In the genomic region with DNA sequence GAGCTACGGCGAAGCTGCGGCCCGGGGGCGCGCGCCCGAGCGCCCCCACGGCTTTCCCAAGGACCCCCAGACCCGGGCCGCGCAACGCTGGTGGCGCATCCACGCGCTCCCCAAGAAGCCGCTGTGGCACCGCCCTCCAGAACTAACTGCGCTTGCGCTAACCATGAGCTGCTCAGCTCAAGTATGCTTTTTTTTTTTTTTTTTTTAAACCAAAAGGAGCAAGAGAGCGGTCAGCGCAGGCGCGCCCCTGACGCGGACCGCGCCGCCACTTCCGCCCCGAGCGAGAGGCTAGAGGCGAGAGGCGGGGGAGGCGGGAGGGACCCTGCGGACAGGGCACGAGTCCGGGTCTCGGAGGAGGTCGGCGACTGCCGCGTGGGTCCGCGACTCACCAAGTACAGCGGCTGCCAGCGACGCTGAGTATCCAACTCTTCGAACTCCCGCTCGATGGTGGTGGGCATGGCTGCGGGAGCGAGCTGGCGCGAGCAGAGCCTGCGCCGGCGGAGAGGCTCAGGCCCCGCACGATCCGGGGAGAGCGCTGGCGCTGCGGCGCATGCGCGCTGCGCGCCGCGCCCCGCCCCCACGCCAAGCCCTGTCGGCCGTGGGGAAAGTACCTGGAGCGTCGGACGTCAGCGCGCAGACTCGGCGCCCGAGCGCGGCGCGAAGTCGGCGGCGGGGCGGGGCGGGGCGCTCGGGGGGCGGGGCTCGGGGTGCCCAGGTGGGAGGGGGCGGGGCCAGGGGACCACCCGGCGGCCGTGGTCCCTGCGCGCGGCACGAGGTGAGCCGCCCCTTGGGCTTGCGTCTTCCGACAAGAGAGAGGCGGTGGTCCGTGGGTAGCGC, we compare ENCODE assay signal across 8 cellular contexts. TPM values are rescaled to one million over a fixed set of nuclear protein-coding genes. Genes with fewer than 3 reads are reported as not detected.
DNase-seq lines count a peak whose midpoint lies in the region; ATAC-seq and TF ChIP-seq lines count a peak whose summit lies in the region.

Gene PTPN2 (minus strand): TSS at position 554 of the 837 bp plus-strand sequence. CDS start 96 bp downstream, at position 458.

- peak; percentile 79 for DNase-seq in NCI-H1694 treated with DMSO at 0.1 percent for 48 hours (lab: John Stamatoyannopoulos, UW)
- peak; percentile 93 for DNase-seq in amniotic stem cell (lab: John Stamatoyannopoulos, UW)
- peak; percentile 96 for DNase-seq in left cardiac atrium
- peak; percentile 92 for DNase-seq in prostate gland (ENCODE audit: low spot score)
- DNase-seq in ureter (ENCODE audit: low spot score): peak; percentile 94

- H3K36me3 ChIP-seq in prostate gland: no peaks in the 10 kb centered on the region

- under 1% methylated on average over 60 of the region's 111 CpGs for WGBS in prostate gland

- peak within 1 kb of the TSS; percentile 96 for H3K27ac Mint-ChIP-seq in T-helper 1 cell treated with Interleukin-12 subunit alpha and Interleukin-12 subunit beta and Interleukin-4 antibody, amounts not matched to agents 30 μg/mL and 1 μg/mL, for 36 hours

- H3K36me3 Mint-ChIP-seq in T-helper 1 cell treated with Interleukin-12 subunit alpha and Interleukin-12 subunit beta and Interleukin-4 antibody, amounts not matched to agents 30 μg/mL and 1 μg/mL, for 36 hours (ENCODE audit: low read depth): peaks cover 15% of the 10 kb centered on the region

- H3K4me1 Mint-ChIP-seq in T-helper 1 cell treated with Interleukin-12 subunit alpha and Interleukin-12 subunit beta and Interleukin-4 antibody, amounts not matched to agents 30 μg/mL and 1 μg/mL, for 36 hours (ENCODE audit: low read depth): peaks cover 54% of the 10 kb centered on the region

- ATAC-seq in GM18499 (IDR thresholded peaks at IDR 0.05; ENCODE audit: insufficient read depth, unreplicated experiment): peak; percentile 40
- ATAC-seq in HG02938 (IDR thresholded peaks at IDR 0.05; ENCODE audit: unreplicated experiment): peak; percentile 74
- ATAC-seq in left cardiac atrium: peak; percentile 95

- peak within 1 kb of the TSS; percentile 63 to 88 for H3K4me3 ChIP-seq in prostate gland

- peak within 1 kb of the TSS; percentile 98 to 99 for H3K27ac ChIP-seq in prostate gland

- H3K4me1 ChIP-seq in prostate gland (replicated peaks): no peaks in the 10 kb centered on the region

- no peaks in the 10 kb centered on the region for H3K9me3 ChIP-seq in prostate gland

- TF ChIP-seq CTCF in prostate gland (IDR thresholded peaks at IDR 0.05): no peak

- H3K27me3 ChIP-seq in prostate gland (replicated peaks; ENCODE audit: insufficient read depth): no peaks in the 10 kb centered on the region

- H3K9me3 Mint-ChIP-seq in T-helper 1 cell treated with Interleukin-12 subunit alpha and Interleukin-12 subunit beta and Interleukin-4 antibody, amounts not matched to agents 30 μg/mL and 1 μg/mL, for 36 hours: no peaks in the 10 kb centered on the region

- H3K4me3 Mint-ChIP-seq in T-helper 1 cell treated with Interleukin-12 subunit alpha and Interleukin-12 subunit beta and Interleukin-4 antibody, amounts not matched to agents 30 μg/mL and 1 μg/mL, for 36 hours: peak within 1 kb of the TSS; percentile 93

- peak; percentile 82 for TF ChIP-seq POLR2A in prostate gland (IDR thresholded peaks at IDR 0.05)

- no peaks in the 10 kb centered on the region for H3K27me3 Mint-ChIP-seq in T-helper 1 cell treated with Interleukin-12 subunit alpha and Interleukin-12 subunit beta and Interleukin-4 antibody, amounts not matched to agents 30 μg/mL and 1 μg/mL, for 36 hours (ENCODE audit: low read depth)

- intact Hi-C loops in left cardiac atrium (cut with DNase I): no loop called here
- intact Hi-C loops in prostate gland (cut with DNase I): loop anchor here (2.0 to 10.0 kb wide), 3 partner anchors 107 to 609 kb away; partner anchors contain the start of genes CEP192 and PRELID3A

RNA-seq across cellular contexts. Expression of gene PTPN2, which starts in this region (rescaled TPM):
- total RNA-seq in left cardiac atrium (10 to 100 TPM; 15.0 to 18.1 TPM), prostate gland (10 to 100 TPM; 25.0 to 34.0 TPM), ureter (47.8 TPM)

Comparison
In these comparisons a context has a peak if more than half of its experiments do, and no peak if none do; other contexts are left out.
1. Peak in every context shown above with its lines: DNase-seq, ATAC-seq, H3K4me3 ChIP-seq and H3K27ac ChIP-seq.
2. ATAC-seq: peak in every context shown above with its lines; median percentile 95 in left cardiac atrium; 74 in HG02938; 40 in GM18499.